In genomic region chr13:80828759-80829158, GRCh38 we compare ENCODE assay signal across 9 cellular contexts.
"Had no signal": no experiment of that assay in that cellular context is flagged by ENCODE, and none has a peak within 500 bp of the region (broad histone marks: within the 10 kb centered on the region; RNA-seq: fewer than 3 reads in every experiment).

No MANE protein-coding gene starts in this region.

- ATAC-seq: GM23338, HepG2 had no signal

- H3K27ac ChIP-seq: HL-60 had no signal

- FAIRE-seq: H1, H54, HepG2 had no signal

- DNase-seq: H9, HCEC 1CT, HFFc6, KG1 had no signal

- H3K4me2 ChIP-seq: GM23338 had no signal

- H2AFZ ChIP-seq: GM23338 had no signal

- H3K4me3 ChIP-seq: GM23338 had no signal
